In genomic region chr11:70435361-70435760, GRCh38 we compare ENCODE assay signal across 1 cellular context.
TF ChIP-seq lines count a peak whose summit lies in the region.

No MANE protein-coding gene starts in this region.

TF ChIP-seq in HCT116, 20 proteins besides CTCF, POLR2A, EP300 and RAD21:
- TF ChIP-seq ATF3 (IDR thresholded peaks at IDR 0.05) (no peak), ELF1 (IDR thresholded peaks at IDR 0.05; ENCODE audit: borderline replicate concordance, low read depth) (no peak), YY1 (IDR thresholded peaks at IDR 0.05; ENCODE audit: extremely low read depth, insufficient replicate concordance, low read depth, low read length) (no peak), JUND (IDR thresholded peaks at IDR 0.05) (no peak), EZH2 (IDR thresholded peaks at IDR 0.05) (no peak), TCF7L2 (IDR thresholded peaks at IDR 0.05; ENCODE audit: borderline replicate concordance, extremely low read depth, insufficient read depth, insufficient read length) (no peak), ZNF274 (IDR thresholded peaks at IDR 0.05; ENCODE audit: low read depth, low read length) (no peak), ZBTB33 (IDR thresholded peaks at IDR 0.05; ENCODE audit: extremely low read depth, insufficient replicate concordance, low read length) (no peak), SRF (IDR thresholded peaks at IDR 0.05; ENCODE audit: low read depth) (no peak), ZFX (IDR thresholded peaks at IDR 0.05) (no peak)
